In the genomic region with DNA sequence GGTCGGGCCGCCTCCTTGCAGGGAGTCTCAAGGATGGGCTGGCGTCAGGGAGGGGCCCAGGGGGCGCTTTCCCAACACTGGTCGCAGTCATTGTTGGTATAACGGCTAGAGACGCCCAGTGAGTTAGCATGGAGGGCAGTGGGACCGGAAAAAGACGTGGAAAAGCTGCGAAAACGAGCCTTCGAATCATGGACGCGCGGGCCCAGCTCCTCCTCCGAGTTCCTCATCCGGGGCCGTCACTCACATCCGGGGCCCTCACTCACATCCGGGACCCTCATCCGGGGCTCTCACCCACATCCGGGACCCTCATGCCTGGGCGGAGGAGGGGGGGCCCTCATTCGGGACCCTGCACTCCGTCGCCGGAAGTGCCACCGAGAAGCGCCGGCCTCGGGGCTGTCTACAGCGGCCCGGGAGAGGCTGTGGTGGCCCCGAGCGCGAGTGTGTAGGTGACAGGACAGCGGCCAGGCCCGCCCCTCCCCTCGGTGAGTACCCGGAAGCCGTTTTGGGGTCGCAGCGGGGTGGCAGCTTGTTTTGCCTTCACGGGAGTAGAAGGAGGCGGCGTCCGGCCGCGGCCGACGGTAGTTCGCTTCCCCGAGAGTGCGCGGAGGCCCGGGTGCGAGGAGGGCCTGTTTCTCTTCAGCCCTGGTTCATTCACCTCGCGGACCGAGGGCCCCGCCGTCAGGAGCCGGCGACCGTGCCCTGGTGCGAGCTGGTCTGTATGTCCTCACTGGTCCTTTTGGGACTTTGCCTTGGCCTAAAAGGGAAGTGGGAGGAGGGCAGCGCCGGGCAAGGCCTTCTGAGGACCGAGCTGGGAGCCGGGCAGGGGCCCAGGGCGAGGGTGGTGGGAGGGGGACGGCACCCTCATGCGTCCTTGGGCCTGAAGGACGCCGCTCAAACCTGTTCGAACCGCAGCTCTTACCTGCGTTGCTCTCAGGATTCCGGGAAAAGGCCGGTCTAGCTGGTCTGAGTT, we compare ENCODE assay signal across 1 cellular context.
TF ChIP-seq lines count a peak whose summit lies in the region.

A gene with protein sequence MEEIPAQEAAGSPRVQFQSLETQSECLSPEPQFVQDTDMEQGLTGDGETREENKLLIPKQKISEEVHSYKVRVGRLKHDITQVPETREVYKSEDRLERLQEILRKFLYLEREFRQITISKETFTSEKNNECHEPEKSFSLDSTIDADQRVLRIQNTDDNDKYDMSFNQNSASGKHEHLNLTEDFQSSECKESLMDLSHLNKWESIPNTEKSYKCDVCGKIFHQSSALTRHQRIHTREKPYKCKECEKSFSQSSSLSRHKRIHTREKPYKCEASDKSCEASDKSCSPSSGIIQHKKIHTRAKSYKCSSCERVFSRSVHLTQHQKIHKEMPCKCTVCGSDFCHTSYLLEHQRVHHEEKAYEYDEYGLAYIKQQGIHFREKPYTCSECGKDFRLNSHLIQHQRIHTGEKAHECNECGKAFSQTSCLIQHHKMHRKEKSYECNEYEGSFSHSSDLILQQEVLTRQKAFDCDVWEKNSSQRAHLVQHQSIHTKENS (plus strand): TSS at position 337 of the 970 bp plus-strand sequence. CDS start 1,918 bp downstream, outside the sequence.

TF ChIP-seq in HepG2, 621 proteins besides CTCF, POLR2A, EP300 and RAD21 (continued from another document and continues in another):
- TF ChIP-seq, protein P1, sequence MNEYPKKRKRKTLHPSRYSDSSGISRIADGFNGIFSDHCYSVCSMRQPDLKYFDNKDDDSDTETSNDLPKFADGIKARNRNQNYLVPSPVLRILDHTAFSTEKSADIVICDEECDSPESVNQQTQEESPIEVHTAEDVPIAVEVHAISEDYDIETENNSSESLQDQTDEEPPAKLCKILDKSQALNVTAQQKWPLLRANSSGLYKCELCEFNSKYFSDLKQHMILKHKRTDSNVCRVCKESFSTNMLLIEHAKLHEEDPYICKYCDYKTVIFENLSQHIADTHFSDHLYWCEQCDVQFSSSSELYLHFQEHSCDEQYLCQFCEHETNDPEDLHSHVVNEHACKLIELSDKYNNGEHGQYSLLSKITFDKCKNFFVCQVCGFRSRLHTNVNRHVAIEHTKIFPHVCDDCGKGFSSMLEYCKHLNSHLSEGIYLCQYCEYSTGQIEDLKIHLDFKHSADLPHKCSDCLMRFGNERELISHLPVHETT (CRISPR knock-in tag; conservative IDR thresholded peaks at IDR 0.05), result peak; percentile 94
- TF ChIP-seq ZNF430 (CRISPR knock-in tag; IDR thresholded peaks at IDR 0.05), result peak; percentile 83
- peak; percentile 2; the same call in 1 of the 2 replicates for TF ChIP-seq HNF4A (CRISPR knock-in tag; IDR thresholded peaks at IDR 0.05)
- TF ChIP-seq MTA1 (CRISPR knock-in tag; IDR thresholded peaks at IDR 0.05; ENCODE audit: borderline replicate concordance), result peak; percentile 50
- TF ChIP-seq ZNF878 (CRISPR knock-in tag; IDR thresholded peaks at IDR 0.05), result peak; percentile 2; the same call in 1 of the 2 replicates
- peak; percentile 66; the same call in 1 of the 2 replicates for TF ChIP-seq ATF5 (CRISPR knock-in tag; IDR thresholded peaks at IDR 0.05; ENCODE audit: low read depth)
- TF ChIP-seq MXI1 (IDR thresholded peaks at IDR 0.05; ENCODE audit: borderline replicate concordance, low read depth, low read length), result peak; percentile 70; the same call in 1 of the 3 replicates
- TF ChIP-seq SNAPC2 (CRISPR knock-in tag; IDR thresholded peaks at IDR 0.05), result peak; percentile 66; the same call in 1 of the 2 replicates
- TF ChIP-seq SRSF1 (optimal IDR thresholded peaks at IDR 0.05; ENCODE audit: low read depth, low read length), result peak; percentile 93
- no peak; the same call in 1 of the 2 replicates for TF ChIP-seq NFE2L1 (CRISPR knock-in tag; IDR thresholded peaks at IDR 0.05; ENCODE audit: borderline replicate concordance)
- peak; percentile 90; the same call in 1 of the 2 replicates for TF ChIP-seq ZNF782 (CRISPR knock-in tag; IDR thresholded peaks at IDR 0.05; ENCODE audit: borderline replicate concordance)
- TF ChIP-seq ASH2L (IDR thresholded peaks at IDR 0.05; ENCODE audit: insufficient read length, low read depth, low read length), result peak; percentile 80
- TF ChIP-seq TEF (CRISPR knock-in tag; IDR thresholded peaks at IDR 0.05), result 0 out of 2 replicates have a peak, but pooled peaks have one; percentile 15
- TF ChIP-seq TIGD3 (CRISPR knock-in tag; IDR thresholded peaks at IDR 0.05; ENCODE audit: borderline replicate concordance), result no peak
- 0 out of 2 replicates have a peak, but pooled peaks have one; percentile 70 for TF ChIP-seq ZNF33A (CRISPR knock-in tag; IDR thresholded peaks at IDR 0.05; ENCODE audit: borderline replicate concordance)
- no peak for TF ChIP-seq ZFP36L1 (CRISPR knock-in tag; IDR thresholded peaks at IDR 0.05)
- TF ChIP-seq YY1 (IDR thresholded peaks at IDR 0.05; ENCODE audit: insufficient read depth, insufficient replicate concordance, low read depth, low read length), result peak; percentile 75
- 0 out of 2 replicates have a peak, but pooled peaks have one; percentile 67 for TF ChIP-seq ZNF44 (CRISPR knock-in tag; IDR thresholded peaks at IDR 0.05)
- no peak for TF ChIP-seq HHEX (CRISPR knock-in tag; IDR thresholded peaks at IDR 0.05)
- no peak for TF ChIP-seq MTA3 (CRISPR knock-in tag; IDR thresholded peaks at IDR 0.05)
- TF ChIP-seq ZBTB7B (CRISPR knock-in tag; IDR thresholded peaks at IDR 0.05), result peak; percentile 95
- TF ChIP-seq ZNF777 (CRISPR knock-in tag; IDR thresholded peaks at IDR 0.05), result peak; percentile 77
- TF ChIP-seq KAT2B (IDR thresholded peaks at IDR 0.05; ENCODE audit: borderline replicate concordance, low read depth, low read length), result no peak
- peak; percentile 47 for TF ChIP-seq SP2 (CRISPR knock-in tag; IDR thresholded peaks at IDR 0.05)
- 0 out of 2 replicates have a peak, but pooled peaks have one; percentile 78 for TF ChIP-seq POLR2AphosphoS2 (IDR thresholded peaks at IDR 0.05; ENCODE audit: low read depth, low read length)
- 0 out of 2 replicates have a peak, but pooled peaks have one; percentile 6 for TF ChIP-seq JUNB (CRISPR knock-in tag; IDR thresholded peaks at IDR 0.05; ENCODE audit: borderline replicate concordance)
- peak; percentile 93; the same call in 1 of the 2 replicates for TF ChIP-seq ELF4 (CRISPR knock-in tag; IDR thresholded peaks at IDR 0.05; ENCODE audit: borderline replicate concordance)
- TF ChIP-seq TSC22D2 (CRISPR knock-in tag; IDR thresholded peaks at IDR 0.05; ENCODE audit: borderline replicate concordance), result peak; percentile 65; the same call in 1 of the 2 replicates
- 0 out of 2 replicates have a peak, but pooled peaks have one; percentile 38 for TF ChIP-seq ZNF704 (CRISPR knock-in tag; IDR thresholded peaks at IDR 0.05; ENCODE audit: borderline replicate concordance)
- no peak for TF ChIP-seq ZNF749 (CRISPR knock-in tag; IDR thresholded peaks at IDR 0.05; ENCODE audit: borderline replicate concordance)
- TF ChIP-seq ZNF614 (CRISPR knock-in tag; IDR thresholded peaks at IDR 0.05; ENCODE audit: borderline replicate concordance), result 0 out of 2 replicates have a peak, but pooled peaks have one; percentile 26
- peak; percentile 28; the same call in 1 of the 2 replicates for TF ChIP-seq FOSL2 (CRISPR knock-in tag; IDR thresholded peaks at IDR 0.05)
- peak; percentile 69 for TF ChIP-seq FOXC1 (CRISPR knock-in tag; IDR thresholded peaks at IDR 0.05; ENCODE audit: borderline replicate concordance)
- TF ChIP-seq BCL6 (CRISPR knock-in tag; IDR thresholded peaks at IDR 0.05), result no peak
- peak; percentile 62 for TF ChIP-seq ZNF781 (CRISPR knock-in tag; IDR thresholded peaks at IDR 0.05; ENCODE audit: borderline replicate concordance, not compliant biosample characterization)
- TF ChIP-seq CC2D1A (CRISPR knock-in tag; IDR thresholded peaks at IDR 0.05), result no peak
- peak; percentile 99; the same call in 1 of the 2 replicates for TF ChIP-seq SPEN (CRISPR knock-in tag; IDR thresholded peaks at IDR 0.05; ENCODE audit: low read depth)
- TF ChIP-seq HNRNPUL1 (IDR thresholded peaks at IDR 0.05; ENCODE audit: low read depth, low read length), result peak; percentile 50; the same call in 1 of the 2 replicates
- TF ChIP-seq ZNF460 (CRISPR knock-in tag; IDR thresholded peaks at IDR 0.05; ENCODE audit: borderline replicate concordance), result peak; percentile 41; the same call in 1 of the 2 replicates
- TF ChIP-seq GLMP (CRISPR knock-in tag; IDR thresholded peaks at IDR 0.05; ENCODE audit: borderline replicate concordance), result no peak
- peak; percentile 15 for TF ChIP-seq SKI (IDR thresholded peaks at IDR 0.05; ENCODE audit: partially characterized antibody)
- 0 out of 2 replicates have a peak, but pooled peaks have one; percentile 63 for TF ChIP-seq PCBP1 (IDR thresholded peaks at IDR 0.05; ENCODE audit: borderline replicate concordance, low read depth, low read length)
- 0 out of 2 replicates have a peak, but pooled peaks have one; percentile 48 for TF ChIP-seq ZNF552 (CRISPR knock-in tag; IDR thresholded peaks at IDR 0.05; ENCODE audit: borderline replicate concordance)
- TF ChIP-seq, protein P2, sequence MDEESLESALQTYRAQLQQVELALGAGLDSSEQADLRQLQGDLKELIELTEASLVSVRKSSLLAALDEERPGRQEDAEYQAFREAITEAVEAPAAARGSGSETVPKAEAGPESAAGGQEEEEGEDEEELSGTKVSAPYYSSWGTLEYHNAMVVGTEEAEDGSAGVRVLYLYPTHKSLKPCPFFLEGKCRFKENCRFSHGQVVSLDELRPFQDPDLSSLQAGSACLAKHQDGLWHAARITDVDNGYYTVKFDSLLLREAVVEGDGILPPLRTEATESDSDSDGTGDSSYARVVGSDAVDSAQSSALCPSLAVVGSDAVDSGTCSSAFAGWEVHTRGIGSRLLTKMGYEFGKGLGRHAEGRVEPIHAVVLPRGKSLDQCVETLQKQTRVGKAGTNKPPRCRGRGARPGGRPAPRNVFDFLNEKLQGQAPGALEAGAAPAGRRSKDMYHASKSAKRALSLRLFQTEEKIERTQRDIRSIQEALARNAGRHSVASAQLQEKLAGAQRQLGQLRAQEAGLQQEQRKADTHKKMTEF (CRISPR knock-in tag; IDR thresholded peaks at IDR 0.05), result peak; percentile 87
- TF ChIP-seq ZNF354B (CRISPR knock-in tag; IDR thresholded peaks at IDR 0.05), result no peak
- TF ChIP-seq POGZ (CRISPR knock-in tag; IDR thresholded peaks at IDR 0.05), result peak; percentile 51
- TF ChIP-seq ZNF512 (CRISPR knock-in tag; IDR thresholded peaks at IDR 0.05), result 0 out of 2 replicates have a peak, but pooled peaks have one; percentile 61
- peak; percentile 53; the same call in 1 of the 2 replicates for TF ChIP-seq PHF21A (CRISPR knock-in tag; IDR thresholded peaks at IDR 0.05)
